20 cellular contexts compared by ENCODE assay signal in genomic region chrX:95059909-95060308, GRCh38.
DNase-seq lines count a peak whose midpoint lies in the region; ATAC-seq and TF ChIP-seq lines count a peak whose summit lies in the region.
"Had no signal": no experiment of that assay in that cellular context is flagged by ENCODE, and none has a peak within 500 bp of the region (broad histone marks: within the 10 kb centered on the region; RNA-seq: fewer than 3 reads in every experiment).

No MANE protein-coding gene starts in this region.

- H3K36me3 ChIP-seq in iPS-15b (ENCODE audit: control insufficient read depth, insufficient read depth, low read length) = no peaks in the 10 kb centered on the region
- H3K36me3 ChIP-seq: BLaER1 treated with 17β-estradiol and CSF1 and Interleukin-3, amounts not matched to agents 10 nM and 100 nM had no signal

- ATAC-seq in HG03135 (IDR thresholded peaks at IDR 0.05; ENCODE audit: unreplicated experiment) = no peak

- H3K27me3 ChIP-seq in iPS-15b (ENCODE audit: control insufficient read depth, insufficient read depth, low read length) = no peaks in the 10 kb centered on the region

- H3K4me1 ChIP-seq in iPS-15b (ENCODE audit: control insufficient read depth, insufficient read depth, low read length) = peaks cover 35% of the 10 kb centered on the region
- H3K4me1 ChIP-seq: BLaER1 treated with 17β-estradiol and CSF1 and Interleukin-3, amounts not matched to agents 10 nM and 100 nM had no signal

- no peak overlapping the region for H3K4me3 ChIP-seq in iPS-15b (ENCODE audit: low read depth, low read length)
- H3K4me3 ChIP-seq: BLaER1 treated with 17β-estradiol and CSF1 and Interleukin-3, amounts not matched to agents 10 nM and 100 nM had no signal

- no peaks in the 10 kb centered on the region for H3K36me3 Mint-ChIP-seq in HFFc6 (ENCODE audit: low read depth)
- no peaks in the 10 kb centered on the region for H3K36me3 Mint-ChIP-seq in activated naive CD8-positive, alpha-beta T cell treated with anti-CD3 and anti-CD28 coated beads for 36 hours

- H3K9ac ChIP-seq in iPS-15b (ENCODE audit: low read depth, low read length) = peak overlapping the region; percentile 3
- H3K9ac ChIP-seq: BLaER1 treated with 17β-estradiol and CSF1 and Interleukin-3, amounts not matched to agents 10 nM and 100 nM had no signal

- H3K27ac Mint-ChIP-seq in HFFc6 = peak overlapping the region; percentile 86
- H3K27ac Mint-ChIP-seq in activated naive CD8-positive, alpha-beta T cell treated with anti-CD3 and anti-CD28 coated beads for 36 hours = no peak overlapping the region
- H3K27ac Mint-ChIP-seq: CD4-positive, alpha-beta T cell had no signal

- no peaks in the 10 kb centered on the region for H3K27me3 Mint-ChIP-seq in HFFc6 (ENCODE audit: insufficient read depth)
- no peaks in the 10 kb centered on the region for H3K27me3 Mint-ChIP-seq in activated naive CD8-positive, alpha-beta T cell treated with anti-CD3 and anti-CD28 coated beads for 36 hours
- H3K27me3 Mint-ChIP-seq: CD4-positive, alpha-beta T cell had no signal

- no peak for TF ChIP-seq CTCF in HFFc6 (IDR thresholded peaks at IDR 0.05)

- no peaks in the 10 kb centered on the region for H3K9me3 ChIP-seq in iPS-15b (ENCODE audit: control insufficient read depth, insufficient read depth, low read length)
- H3K9me3 ChIP-seq: BLaER1 treated with 17β-estradiol and CSF1 and Interleukin-3, amounts not matched to agents 10 nM and 100 nM had no signal

- H3K9me3 Mint-ChIP-seq in HFFc6 = no peaks in the 10 kb centered on the region
- H3K9me3 Mint-ChIP-seq in activated naive CD8-positive, alpha-beta T cell treated with anti-CD3 and anti-CD28 coated beads for 36 hours = no peaks in the 10 kb centered on the region
- H3K9me3 Mint-ChIP-seq: CD4-positive, alpha-beta T cell had no signal

- no peak for DNase-seq in HFFc6
- peak; percentile 77 for DNase-seq in RPMI8226
- peak; percentile 44 for DNase-seq in renal cortical epithelial cell (ENCODE audit: low read depth)
- DNase-seq in stimulated activated naive CD4-positive, alpha-beta T cell treated with Interleukin-2 at 50 U/mL for 16 hours (lab: John Stamatoyannopoulos, UW) = no peak
- DNase-seq in activated naive CD8-positive, alpha-beta T cell treated with anti-CD3 and anti-CD28 coated beads for 36 hours = no peak
- DNase-seq in activated CD4-positive, CD25-positive, alpha-beta regulatory T cell (lab: John Stamatoyannopoulos, UW) = no peak
- DNase-seq: AML-193; CD4-positive, alpha-beta T cell; Karpas-422; MV-4-11; NCI-H1105; NCI-H1436 treated with DMSO at 0.1 percent for 48 hours; NCI-H187 treated with DMSO at 0.1 percent for 48 hours; NCI-H446; NCI-H524 treated with DMSO at 0.1 percent for 48 hours; NCI-H774; SHP77 had no signal

- H3K4me3 Mint-ChIP-seq in HFFc6 = peak overlapping the region; percentile 32; the same call in 1 of the 2 replicates
- no peak overlapping the region for H3K4me3 Mint-ChIP-seq in activated naive CD8-positive, alpha-beta T cell treated with anti-CD3 and anti-CD28 coated beads for 36 hours
- H3K4me3 Mint-ChIP-seq: CD4-positive, alpha-beta T cell had no signal

- peaks cover 61% of the 10 kb centered on the region for H3K4me1 Mint-ChIP-seq in HFFc6 (ENCODE audit: low read depth)
- no peaks in the 10 kb centered on the region for H3K4me1 Mint-ChIP-seq in activated naive CD8-positive, alpha-beta T cell treated with anti-CD3 and anti-CD28 coated beads for 36 hours

Comparison
In these comparisons a context has a peak if more than half of its experiments do, and no peak if none do; other contexts are left out.
1. DNase-seq: peak in RPMI8226 (single experiment) and renal cortical epithelial cell (single experiment); none in HFFc6 (single experiment), stimulated activated naive CD4-positive, alpha-beta T cell treated with Interleukin-2 at 50 U/mL for 16 hours (single experiment), activated naive CD8-positive, alpha-beta T cell treated with anti-CD3 and anti-CD28 coated beads for 36 hours (single experiment) and activated CD4-positive, CD25-positive, alpha-beta regulatory T cell (0 of 4).